ENCODE assay signal across 1 cellular context in the genomic region with DNA sequence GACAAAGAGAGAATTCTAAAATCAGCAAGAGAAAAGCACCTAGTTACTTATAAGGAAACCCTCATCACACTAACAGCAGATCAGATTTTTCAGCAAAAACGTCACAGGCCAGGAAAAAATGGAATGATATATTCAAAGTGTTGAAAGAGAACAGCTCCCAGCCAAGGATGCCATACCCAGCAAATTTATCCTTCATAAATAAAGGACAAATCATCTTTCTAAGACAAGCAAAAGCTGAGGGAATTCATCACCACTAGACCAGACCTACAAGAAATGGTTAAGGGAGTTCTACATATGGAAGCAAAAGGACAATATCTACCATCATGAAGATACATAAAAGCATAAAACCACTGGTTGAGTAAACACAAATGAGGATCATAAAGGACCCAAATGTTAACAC.
TF ChIP-seq lines count a peak whose summit lies in the region.

No MANE protein-coding gene starts in this region.

TF ChIP-seq in HepG2, 621 proteins besides CTCF, POLR2A, EP300 and RAD21:
- TF ChIP-seq, protein P1, sequence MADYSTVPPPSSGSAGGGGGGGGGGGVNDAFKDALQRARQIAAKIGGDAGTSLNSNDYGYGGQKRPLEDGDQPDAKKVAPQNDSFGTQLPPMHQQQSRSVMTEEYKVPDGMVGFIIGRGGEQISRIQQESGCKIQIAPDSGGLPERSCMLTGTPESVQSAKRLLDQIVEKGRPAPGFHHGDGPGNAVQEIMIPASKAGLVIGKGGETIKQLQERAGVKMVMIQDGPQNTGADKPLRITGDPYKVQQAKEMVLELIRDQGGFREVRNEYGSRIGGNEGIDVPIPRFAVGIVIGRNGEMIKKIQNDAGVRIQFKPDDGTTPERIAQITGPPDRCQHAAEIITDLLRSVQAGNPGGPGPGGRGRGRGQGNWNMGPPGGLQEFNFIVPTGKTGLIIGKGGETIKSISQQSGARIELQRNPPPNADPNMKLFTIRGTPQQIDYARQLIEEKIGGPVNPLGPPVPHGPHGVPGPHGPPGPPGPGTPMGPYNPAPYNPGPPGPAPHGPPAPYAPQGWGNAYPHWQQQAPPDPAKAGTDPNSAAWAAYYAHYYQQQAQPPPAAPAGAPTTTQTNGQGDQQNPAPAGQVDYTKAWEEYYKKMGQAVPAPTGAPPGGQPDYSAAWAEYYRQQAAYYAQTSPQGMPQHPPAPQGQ (CRISPR knock-in tag; IDR thresholded peaks at IDR 0.05; ENCODE audit: borderline replicate concordance), result no peak
- peak; percentile 71; the same call in 1 of the 2 replicates for TF ChIP-seq ZNF337 (CRISPR knock-in tag; IDR thresholded peaks at IDR 0.05; ENCODE audit: borderline replicate concordance, low read depth)
